ENCODE assay signal across 20 cellular contexts in genomic region chr10:76091821-76092394, GRCh38.
"Had no signal": no experiment of that assay in that cellular context is flagged by ENCODE, and none has a peak within 500 bp of the region (broad histone marks: within the 10 kb centered on the region; RNA-seq: fewer than 3 reads in every experiment).

No MANE protein-coding gene starts in this region.

- H3K4me1 ChIP-seq: heart left ventricle, left lung, prostate gland, right lobe of liver, spleen, testis had no signal

- FAIRE-seq: astrocyte had no signal

- H3K27me3 ChIP-seq: gastrocnemius medialis, heart left ventricle, left lung, right lobe of liver, spleen, stomach, testis had no signal

- H3K36me3 ChIP-seq: gastrocnemius medialis, heart left ventricle, left lung, prostate gland, right lobe of liver, spleen, stomach had no signal

- H3K9me3 ChIP-seq: gastrocnemius medialis, prostate gland, right lobe of liver, testis had no signal

- H3K4me3 ChIP-seq: dorsolateral prefrontal cortex, gastrocnemius medialis, heart left ventricle, left lung, prostate gland, right lobe of liver, spleen, stomach, testis had no signal

- H3K27ac ChIP-seq: dorsolateral prefrontal cortex, gastrocnemius medialis, heart left ventricle, left lung, prostate gland, right lobe of liver, spleen, stomach, testis had no signal

- ATAC-seq: activated T-cell treated with anti-CD3 and anti-CD28 coated beads, Interleukin-2, amount 50 U/mL, for 4 hours; gastrocnemius medialis; heart left ventricle; left lung had no signal

- DNase-seq: activated CD4-positive, alpha-beta memory T cell treated with anti-CD3 and anti-CD28 coated beads, Interleukin-2, amount 10 ng/mL, durations not matched to agents 7 days and 5 days; activated CD4-positive, alpha-beta T cell treated with anti-CD3 and anti-CD28 coated beads for 4 hours; activated effector memory CD4-positive, alpha-beta T cell treated with Interleukin-2 at 50 U/mL for 16 hours; activated naive CD4-positive, alpha-beta T cell treated with anti-CD3 and anti-CD28 coated beads, Interleukin-2, amount 50 U/mL, for 16 hours; activated T-cell treated with anti-CD3 and anti-CD28 coated beads, Interleukin-2, amount 50 U/mL, for 4 hours; dorsolateral prefrontal cortex; erythroblast; gastrocnemius medialis; heart left ventricle; left lung; nephron progenitor cell; occipital lobe; right lobe of liver; spleen; stimulated activated CD4-positive, alpha-beta T cell treated with anti-CD3 and anti-CD28 coated beads, Interleukin-1b, Interleukin-23, amount 100 ng/mL, for 48 hours; stomach; T-helper 2 cell; testis had no signal
